In the genomic region with DNA sequence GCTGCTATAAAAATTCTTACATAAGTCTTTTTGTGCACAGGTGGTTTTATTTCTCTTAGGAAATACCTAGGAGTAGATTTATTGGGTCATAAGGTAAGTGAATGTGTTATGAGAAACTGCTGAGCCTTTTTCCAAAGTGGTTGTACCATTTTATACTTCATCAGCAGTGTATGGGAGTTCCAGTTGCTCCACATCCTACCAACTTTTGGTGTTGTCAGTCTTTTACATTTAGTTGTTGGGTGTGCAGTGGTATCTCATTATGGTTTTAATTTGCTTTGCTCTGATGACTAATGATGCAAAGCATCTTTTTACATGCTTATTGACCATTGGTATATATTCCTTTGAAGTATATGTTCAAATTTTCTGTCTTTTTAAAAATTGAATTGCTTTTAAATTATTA, we compare ENCODE assay signal across 18 cellular contexts. TPM values are rescaled to one million over a fixed set of nuclear protein-coding genes. Genes with fewer than 3 reads are reported as not detected.
DNase-seq lines count a peak whose midpoint lies in the region; ATAC-seq and TF ChIP-seq lines count a peak whose summit lies in the region.
"Had no signal": no experiment of that assay in that cellular context is flagged by ENCODE, and none has a peak within 500 bp of the region (broad histone marks: within the 10 kb centered on the region; RNA-seq: fewer than 3 reads in every experiment).

No MANE protein-coding gene starts in this region.

- no peak for ATAC-seq in HCT116
- ATAC-seq in heart right ventricle = no peak
- no peak for ATAC-seq in GM21447 (IDR thresholded peaks at IDR 0.05; ENCODE audit: unreplicated experiment)
- ATAC-seq: A549 had no signal

- H2AFZ ChIP-seq in HCT116 (ENCODE audit: low read depth, low read length, poor library complexity, severe bottlenecking) (no peak overlapping the region), Loucy (ENCODE audit: low read length) (no peak overlapping the region)

- H3K9me3 ChIP-seq in HCT116 (ENCODE audit: control insufficient read depth in 1 of 2, insufficient read depth in 1 of 2, low read depth in 1 of 2, low read length in 2 of 2) (no peaks in the 10 kb centered on the region), Loucy (ENCODE audit: insufficient read depth, low read depth, low read length) (no peaks in the 10 kb centered on the region), heart right ventricle (no peaks in the 10 kb centered on the region)
- H3K9me3 ChIP-seq: HAP-1 had no signal

- RAD21 ChIA-PET in HCT116 (lab: Charles Lee; ENCODE audit: low non-redundant PET in 1 of 2, low total read pairs in 2 of 2, uncharacterized antibody in 2 of 2, unreplicated experiment in 2 of 2) = no interaction called here

- H3K36me3 ChIP-seq in HCT116 (ENCODE audit: control insufficient read depth in 1 of 2, insufficient read depth in 2 of 2, low read length in 2 of 2) (0 out of 4 replicates have a peak, but pooled peaks cover 0 to 10% of the 10 kb centered on the region in 2 experiments), Loucy (ENCODE audit: insufficient read depth, low read length) (no peaks in the 10 kb centered on the region), heart right ventricle (peaks cover 0 to 11% (median 0%) of the 10 kb centered on the region in 9 donors)
- H3K36me3 ChIP-seq: HAP-1 had no signal

- H3K4me2 ChIP-seq in HCT116 (ENCODE audit: low read length) (peak overlapping the region; percentile 7; the same call in 1 of the 2 replicates), Loucy (ENCODE audit: low read depth, low read length, poor library complexity, severe bottlenecking) (peak overlapping the region; percentile 81)
- H3K4me2 ChIP-seq: A549 had no signal

- intact Hi-C loops in HCT116 (cut with micrococcal nuclease) = no loop called here
- intact Hi-C loops in heart right ventricle (cut with DNase I) = loop anchor here in 1 of 10 donors (10.0 kb wide), 1 partner anchor 337 kb away; a partner anchor contains a TSS

- no peaks in the 10 kb centered on the region for H3F3A ChIP-seq in Loucy (ENCODE audit: low read depth)

- TF ChIP-seq CTCF in HCT116 (IDR thresholded peaks at IDR 0.05 in 2 of 3, conservative IDR thresholded peaks at IDR 0.05 in 1 of 3; ENCODE audit: borderline replicate concordance in 1 of 3, insufficient read depth in 1 of 3, low read depth in 2 of 3, low read length in 2 of 3) (no peak), Loucy (conservative IDR thresholded peaks at IDR 0.05; ENCODE audit: low read length) (no peak), coronary artery (IDR thresholded peaks at IDR 0.05) (no peak), heart right ventricle (IDR thresholded peaks at IDR 0.05) (no peak)

- H3K4me1 ChIP-seq in HCT116 (ENCODE audit: control insufficient read depth in 1 of 2, insufficient read depth in 2 of 2, low read length in 2 of 2) = peaks cover 4 to 21% of the 10 kb centered on the region in 2 experiments; a peak in 3 of 4 replicates
- peaks cover 71% of the 10 kb centered on the region for H3K4me1 ChIP-seq in Loucy (ENCODE audit: insufficient read depth, low read length, poor library complexity, severe bottlenecking)
- H3K4me1 ChIP-seq in heart right ventricle = peaks cover 7 to 76% (median 58%) of the 10 kb centered on the region in 9 donors

- H3K27ac ChIP-seq in HCT116 (ENCODE audit: low read depth, low read length) (no peak overlapping the region), coronary artery (no peak overlapping the region), substantia nigra (ENCODE audit: low read depth, low read length, poor library complexity, severe bottlenecking) (no peak overlapping the region), heart right ventricle (no peak overlapping the region)
- H3K27ac ChIP-seq: A549 had no signal

- H4K20me1 ChIP-seq in HCT116 (ENCODE audit: insufficient read depth) (no peaks in the 10 kb centered on the region), Loucy (ENCODE audit: insufficient read depth, low read length, poor library complexity, severe bottlenecking) (peaks cover 57% of the 10 kb centered on the region)

- no peak for TF ChIP-seq POLR2A in HCT116 (IDR thresholded peaks at IDR 0.05; ENCODE audit: borderline replicate concordance, extremely low read depth, insufficient read depth, insufficient read length)

- CTCF ChIA-PET in HCT116 (lab: Charles Lee) = no interaction called here

- TF ChIP-seq RAD21 in HCT116 (IDR thresholded peaks at IDR 0.05; ENCODE audit: low read depth) = no peak

- BruUV-seq in HCT116 (replicated peaks; lab: Mats Ljungman, UMichigan) = no TSS peak

- no peak overlapping the region for H3K9ac ChIP-seq in HCT116 (ENCODE audit: low read length)
- H3K9ac ChIP-seq in Loucy (ENCODE audit: low read depth, low read length, poor library complexity, severe bottlenecking) = no peak overlapping the region

- H3K27me3 ChIP-seq in HCT116 (ENCODE audit: insufficient read depth, low read length) = no peaks in the 10 kb centered on the region
- H3K27me3 ChIP-seq in Loucy (ENCODE audit: insufficient read depth, low read length, poor library complexity, severe bottlenecking) = no peaks in the 10 kb centered on the region
- no peaks in the 10 kb centered on the region for H3K27me3 ChIP-seq in heart right ventricle

- POLR2A ChIA-PET in HCT116 (lab: Charles Lee) = no interaction called here

- H3K9me2 ChIP-seq in HCT116 (ENCODE audit: insufficient read depth) (no peaks in the 10 kb centered on the region), Loucy (replicated peaks; ENCODE audit: low read depth, low read length) (no peaks in the 10 kb centered on the region)

- H3K4me3 ChIP-seq in HCT116 (replicated peaks in 1 of 2; ENCODE audit: low read depth in 1 of 2, low read length in 2 of 2) = no peak overlapping the region
- H3K4me3 ChIP-seq in Loucy (ENCODE audit: low read length, poor library complexity, severe bottlenecking) = peak overlapping the region; percentile 79
- H3K4me3 ChIP-seq in coronary artery = peak overlapping the region; percentile 34
- no peak overlapping the region for H3K4me3 ChIP-seq in heart right ventricle
- H3K4me3 ChIP-seq: A549, HAP-1 had no signal

- DNase-seq in HCT116 (ENCODE audit: low read depth, low spot score) = no peak
- DNase-seq in coronary artery (ENCODE audit: low spot score) = no peak
- DNase-seq in substantia nigra (lab: John Stamatoyannopoulos, UW) = no peak
- no peak for DNase-seq in heart right ventricle
- DNase-seq: 8988T; ACHN; C1 segment of cervical spinal cord; Calu3; CD4-positive, alpha-beta memory T cell; COR-L47; DMS53; DMS79 treated with DMSO at 0.1 percent for 48 hours; GF-D8; GOT3 had no signal

- H3K79me2 ChIP-seq in HCT116 (ENCODE audit: insufficient read depth, low read length) = peaks cover 9% of the 10 kb centered on the region
- peaks cover 84% of the 10 kb centered on the region for H3K79me2 ChIP-seq in Loucy (ENCODE audit: insufficient read depth, low read length)

TF ChIP-seq in HCT116, 20 proteins besides CTCF, POLR2A, EP300 and RAD21:
- TF ChIP-seq, protein P1, sequence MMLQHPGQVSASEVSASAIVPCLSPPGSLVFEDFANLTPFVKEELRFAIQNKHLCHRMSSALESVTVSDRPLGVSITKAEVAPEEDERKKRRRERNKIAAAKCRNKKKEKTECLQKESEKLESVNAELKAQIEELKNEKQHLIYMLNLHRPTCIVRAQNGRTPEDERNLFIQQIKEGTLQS (IDR thresholded peaks at IDR 0.05) = no peak
- no peak for TF ChIP-seq CEBPB (IDR thresholded peaks at IDR 0.05; ENCODE audit: low read depth)

RNA-seq across cellular contexts. Expression of a gene that starts 3.1 kb away (rescaled TPM):
- total RNA-seq in HCT116 (2021; ENCODE audit: unreplicated experiment) = 50.9 TPM
- 29.2 and 36.6 TPM in 2 replicates for polyA plus RNA-seq in HCT116 (2012)
- total RNA-seq in heart right ventricle = 100 to 1,000 TPM in 4 of 10 donors, 10 to 100 TPM in 6; 45.5 to 134 (median 87.1) TPM
- 10 to 100 TPM; 42.0 to 73.9 TPM for polyA plus RNA-seq in heart right ventricle

Comparison
In these comparisons a context has a peak if more than half of its experiments do, and no peak if none do; other contexts are left out.
1. H3K4me3 ChIP-seq: peak in Loucy (single experiment) and coronary artery (single experiment); none in HCT116 (0 of 2) and heart right ventricle (0 of 10).